Comparison of ENCODE assay signal across 29 cellular contexts in the genomic region with DNA sequence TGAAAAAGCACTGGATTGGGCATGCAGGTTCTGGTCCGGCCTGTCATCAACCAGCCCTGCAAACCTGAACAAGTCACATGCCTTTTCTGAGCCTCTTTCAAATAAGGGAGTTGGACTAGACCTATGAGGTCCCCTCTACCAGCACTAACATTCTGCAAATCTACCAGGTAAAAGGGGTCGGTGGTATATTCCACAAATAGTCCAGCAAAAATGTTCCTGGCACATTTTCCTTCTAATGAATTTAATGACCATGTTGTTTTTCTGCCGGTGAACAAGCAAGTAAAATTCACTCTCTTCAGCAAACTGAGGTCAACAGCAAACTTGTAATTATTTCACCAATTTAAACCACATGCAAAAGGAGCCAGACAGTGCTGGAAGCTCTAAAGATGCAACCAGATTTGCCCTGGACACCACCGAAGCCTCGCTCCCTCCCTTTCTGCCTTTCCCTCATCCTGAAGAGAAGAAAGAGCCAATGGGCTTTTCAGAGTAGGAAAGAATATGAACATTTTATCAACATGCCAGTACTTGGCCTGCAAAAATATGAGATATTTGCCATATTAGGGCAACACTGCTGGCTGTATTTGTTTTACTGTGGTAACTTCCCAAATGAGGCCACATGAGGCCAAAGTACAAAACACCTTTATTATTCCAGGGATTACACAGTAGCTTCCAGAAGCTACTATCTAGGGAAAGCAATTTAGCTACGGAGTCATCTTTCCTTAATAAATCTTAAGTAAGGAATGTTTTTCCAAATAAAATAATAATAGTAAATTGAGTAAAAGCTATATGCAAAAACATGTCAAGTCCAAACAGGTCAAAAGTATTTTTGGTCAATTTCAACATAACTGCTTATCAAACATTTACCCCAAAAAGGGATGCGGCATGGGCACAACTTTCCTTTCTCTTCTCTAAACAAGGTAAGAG. TPM values are rescaled to one million over a fixed set of nuclear protein-coding genes. Genes with fewer than 3 reads are reported as not detected.
A peak's percentile ranks its signal among the peaks of the same experiment; 100 is the strongest.
DNase-seq lines count a peak whose midpoint lies in the region; ATAC-seq and TF ChIP-seq lines count a peak whose summit lies in the region.
"Had no signal": no experiment of that assay in that cellular context is flagged by ENCODE, and none has a peak within 500 bp of the region (broad histone marks: within the 10 kb centered on the region; RNA-seq: fewer than 3 reads in every experiment).

No MANE protein-coding gene starts in this region.

- H3K9ac ChIP-seq in mammary epithelial cell (ENCODE audit: insufficient read depth, low read length) = no peak overlapping the region

- dilution Hi-C loops in mammary epithelial cell (cut with HindIII; ENCODE audit: low sequenced_read_pairs) = no loop called here

- CTCF ChIA-PET in mammary epithelial cell (lab: Charles Lee; ENCODE audit: low non-redundant PET) = no interaction called here
- CTCF ChIA-PET in RWPE1 (lab: Yijun Ruan, JAX) = interaction anchor here (0.5 to 0.6 kb wide), 2 partner anchors 77 to 1345 kb away, joined by 3 read pairs; no protein-coding TSS in a partner anchor
- CTCF ChIA-PET in T-cell (lab: Charles Lee) = interaction anchor here in 1 of 2 donors (0.6 kb wide), 1 partner anchor 31 kb away, joined by 6 read pairs; no protein-coding TSS in a partner anchor

- ATAC-seq in left lobe of liver (peak; percentile 83), HG03460 (IDR thresholded peaks at IDR 0.05; ENCODE audit: unreplicated experiment) (no peak), gastrocnemius medialis (no peak), T-cell (replicated peaks in 1 of 4) (no peak)
- ATAC-seq: esophagus mucosa; foreskin keratinocyte; GM23338; heart right ventricle; stimulated activated naive B cell treated with anti-CD40 and anti-IgM and Interleukin-4, amounts not matched to agents 10 μg/mL and 1 μg/mL and 100 μg/mL, for 72 hours had no signal

- no peaks in the 10 kb centered on the region for H3K4me1 Mint-ChIP-seq in T-cell
- H3K4me1 Mint-ChIP-seq: activated naive CD8-positive, alpha-beta T cell treated with anti-CD3 and anti-CD28 coated beads for 36 hours; GM23338; nephron progenitor cell; stimulated activated naive B cell treated with anti-CD40 and anti-IgM and Interleukin-4, amounts not matched to agents 10 μg/mL and 1 μg/mL and 100 μg/mL, for 72 hours had no signal

- H3K4me2 ChIP-seq in mammary epithelial cell (ENCODE audit: insufficient read depth, low read depth, low read length) = peak overlapping the region; percentile 20
- H3K4me2 ChIP-seq: GM23338 had no signal

- peaks cover 55% of the 10 kb centered on the region for H3K36me3 Mint-ChIP-seq in T-cell

- POLR2A ChIA-PET in RWPE1 (lab: Yijun Ruan, JAX; ENCODE audit: low non-redundant PET) (no interaction called here), T-cell (lab: Charles Lee) (interaction anchor here in 1 of 2 donors (0.6 kb wide), 1 partner anchor 8 kb away, joined by 4 read pairs; no protein-coding TSS in a partner anchor)

- H3K27ac Mint-ChIP-seq in T-cell = no peak overlapping the region
- H3K27ac Mint-ChIP-seq: activated naive CD8-positive, alpha-beta T cell treated with anti-CD3 and anti-CD28 coated beads for 36 hours; activated T-cell treated with anti-CD3 and anti-CD28 coated beads, Interleukin-2, amount 50 U/mL, for 24 hours; CD4-positive, alpha-beta T cell; endodermal cell; GM23338; nephron progenitor cell; stimulated activated naive B cell treated with anti-CD40 and anti-IgM and Interleukin-4, amounts not matched to agents 10 μg/mL and 1 μg/mL and 100 μg/mL, for 72 hours had no signal

- H3K9me3 ChIP-seq in mammary epithelial cell (replicated peaks; ENCODE audit: insufficient read depth, low read length) (no peaks in the 10 kb centered on the region), gastrocnemius medialis (no peaks in the 10 kb centered on the region)
- H3K9me3 ChIP-seq: suprapubic skin had no signal

- H3K36me3 ChIP-seq in mammary epithelial cell (ENCODE audit: insufficient read depth, low read length) = peaks cover 28% of the 10 kb centered on the region
- peaks cover 0 to 45% of the 10 kb centered on the region in 2 donors for H3K36me3 ChIP-seq in gastrocnemius medialis

- no peak overlapping the region for H3K27ac ChIP-seq in mammary epithelial cell (ENCODE audit: insufficient read depth, low read depth, low read length)
- H3K27ac ChIP-seq in substantia nigra (ENCODE audit: low read depth, low read length, poor library complexity, severe bottlenecking) = peak overlapping the region; percentile 46
- H3K27ac ChIP-seq in RWPE1 = no peak overlapping the region
- H3K27ac ChIP-seq in gastrocnemius medialis = no peak overlapping the region
- H3K27ac ChIP-seq: foreskin keratinocyte, heart right ventricle, skin epidermis, suprapubic skin had no signal

- in situ Hi-C loops in mammary epithelial cell (cut with MboI; ENCODE audit: low sequenced_read_pairs in 2 of 2) = no loop called here
- in situ Hi-C loops in gastrocnemius medialis (cut with MboI; ENCODE audit: low sequenced_read_pairs in 4 of 4) = no loop called here

- H3K27me3 Mint-ChIP-seq in T-cell = no peaks in the 10 kb centered on the region
- H3K27me3 Mint-ChIP-seq: activated naive CD8-positive, alpha-beta T cell treated with anti-CD3 and anti-CD28 coated beads for 36 hours; activated T-cell treated with anti-CD3 and anti-CD28 coated beads, Interleukin-2, amount 50 U/mL, for 24 hours; CD4-positive, alpha-beta T cell; stimulated activated naive B cell treated with anti-CD40 and anti-IgM and Interleukin-4, amounts not matched to agents 10 μg/mL and 1 μg/mL and 100 μg/mL, for 72 hours had no signal

- no peaks in the 10 kb centered on the region for H3K9me3 Mint-ChIP-seq in T-cell
- H3K9me3 Mint-ChIP-seq: activated naive CD8-positive, alpha-beta T cell treated with anti-CD3 and anti-CD28 coated beads for 36 hours; activated T-cell treated with anti-CD3 and anti-CD28 coated beads, Interleukin-2, amount 50 U/mL, for 24 hours; CD4-positive, alpha-beta T cell; endodermal cell; GM23338; stimulated activated naive B cell treated with anti-CD40 and anti-IgM and Interleukin-4, amounts not matched to agents 10 μg/mL and 1 μg/mL and 100 μg/mL, for 72 hours had no signal

- no peak overlapping the region for H3K4me3 Mint-ChIP-seq in T-cell
- H3K4me3 Mint-ChIP-seq: activated naive CD8-positive, alpha-beta T cell treated with anti-CD3 and anti-CD28 coated beads for 36 hours; activated T-cell treated with anti-CD3 and anti-CD28 coated beads, Interleukin-2, amount 50 U/mL, for 24 hours; CD4-positive, alpha-beta T cell; endodermal cell; GM23338; nephron progenitor cell; stimulated activated naive B cell treated with anti-CD40 and anti-IgM and Interleukin-4, amounts not matched to agents 10 μg/mL and 1 μg/mL and 100 μg/mL, for 72 hours had no signal

- H3K27me3 ChIP-seq in mammary epithelial cell (ENCODE audit: insufficient read depth, low read length) (no peaks in the 10 kb centered on the region), gastrocnemius medialis (no peaks in the 10 kb centered on the region)
- H3K27me3 ChIP-seq: foreskin keratinocyte, heart right ventricle, suprapubic skin had no signal

- peaks cover 17% of the 10 kb centered on the region for H3K4me1 ChIP-seq in mammary epithelial cell (ENCODE audit: insufficient read depth, low read length)
- H3K4me1 ChIP-seq in gastrocnemius medialis = peaks cover 0 to 9% of the 10 kb centered on the region in 2 donors
- H3K4me1 ChIP-seq: foreskin keratinocyte had no signal

- intact Hi-C loops in mammary epithelial cell (cut with micrococcal nuclease) = no loop called here
- intact Hi-C loops in gastrocnemius medialis (cut with DNase I; ENCODE audit: low total_unique reads) = no loop called here

- H3K4me3 ChIP-seq in mammary epithelial cell (replicated peaks in 1 of 3; ENCODE audit: insufficient read depth in 1 of 3, low read depth in 2 of 3, low read length in 3 of 3) (no peak overlapping the region), gastrocnemius medialis (no peak overlapping the region)
- H3K4me3 ChIP-seq: GM23338, heart right ventricle, skin epidermis, suprapubic skin had no signal

- WGBS in mammary epithelial cell (ENCODE audit: low coverage, missing lambda C conversion rate) = 26% methylated on average over 7 of the region's 7 CpGs

- BruUV-seq in mammary epithelial cell (replicated peaks; lab: Mats Ljungman, UMichigan) = no TSS peak

- no peak for TF ChIP-seq POLR2A in gastrocnemius medialis (IDR thresholded peaks at IDR 0.05)

- H3K79me2 ChIP-seq in mammary epithelial cell (ENCODE audit: insufficient read depth, low read length) = peaks cover 80% of the 10 kb centered on the region

- no peak overlapping the region for H2AFZ ChIP-seq in mammary epithelial cell (ENCODE audit: low read depth, low read length)
- H2AFZ ChIP-seq: GM23338 had no signal

- H4K20me1 ChIP-seq in mammary epithelial cell (ENCODE audit: insufficient read depth, low read length) = no peaks in the 10 kb centered on the region

- peak; percentile 2 for DNase-seq in HT-29 (ENCODE audit: low spot score)
- peak; percentile 49 for DNase-seq in mammary epithelial cell
- DNase-seq in left lobe of liver (ENCODE audit: low spot score) = peak; percentile 56
- no peak for DNase-seq in substantia nigra (lab: John Stamatoyannopoulos, UW)
- DNase-seq in RWPE1 (ENCODE audit: low spot score) = no peak
- DNase-seq in gastrocnemius medialis = no peak
- DNase-seq in T-cell = no peak
- DNase-seq: activated CD4-positive, alpha-beta T cell treated with anti-CD3 and anti-CD28 coated beads, Interleukin-2, amount 50 U/mL, for 1 hour; activated CD4-positive, CD25-positive, alpha-beta regulatory T cell; activated effector memory CD4-positive, alpha-beta T cell treated with anti-CD3 and anti-CD28 coated beads, Interleukin-2, amount 50 U/mL, for 16 hours; activated naive CD8-positive, alpha-beta T cell treated with anti-CD3 and anti-CD28 coated beads for 36 hours; activated T-cell treated with anti-CD3 and anti-CD28 coated beads, Interleukin-2, amount 50 U/mL, for 24 hours; CD4-positive, alpha-beta T cell; central memory CD4-positive, alpha-beta T cell; dermis blood vessel endothelial cell; endodermal cell; foreskin keratinocyte; heart right ventricle; Kasumi-1; NCI-H1436; NCI-H748 treated with DMSO at 0.1 percent for 48 hours; nephron progenitor cell; retina; stimulated activated naive B cell treated with anti-CD40 and anti-IgM and Interleukin-4, amounts not matched to agents 10 μg/mL and 1 μg/mL and 100 μg/mL, for 72 hours had no signal

- no peak for TF ChIP-seq CTCF in mammary epithelial cell (conservative IDR thresholded peaks at IDR 0.05 in 1 of 2, IDR thresholded peaks at IDR 0.05 in 1 of 2; ENCODE audit: extremely low read depth in 1 of 2, insufficient read depth in 1 of 2, low read depth in 1 of 2, low read length in 2 of 2)
- no peak for TF ChIP-seq CTCF in RWPE1 (conservative IDR thresholded peaks at IDR 0.05; ENCODE audit: low read depth)
- TF ChIP-seq CTCF in gastrocnemius medialis (IDR thresholded peaks at IDR 0.05 in 4 of 5, conservative IDR thresholded peaks at IDR 0.05 in 1 of 5) = no peak

RNA-seq across cellular contexts. Expression of a gene that starts 45.0 kb away (rescaled TPM):
- total RNA-seq in HT-29 (2014; rRNA removed; shearing (Covaris generic)) = 7.7 and 8.5 TPM in 2 replicates
- total RNA-seq in mammary epithelial cell (10 to 100 TPM; 30.5 to 36.2 TPM), left lobe of liver (10.1 TPM), gastrocnemius medialis (10 to 100 TPM; 13.2 to 23.3 (median 18.7) TPM), T-cell (1 to 10 TPM; 4.1 to 6.4 (median 5.6) TPM)
- polyA plus RNA-seq in mammary epithelial cell = 16.5 TPM
- polyA minus RNA-seq in mammary epithelial cell = 27.6 TPM

Comparison
In these comparisons a context has a peak if more than half of its experiments do, and no peak if none do; other contexts are left out.
1. DNase-seq: peak in HT-29 (single experiment), mammary epithelial cell (single experiment) and left lobe of liver (single experiment); none in substantia nigra (0 of 49), RWPE1 (single experiment), gastrocnemius medialis (0 of 2) and T-cell (0 of 34).